Comparison of ENCODE assay signal across 8 cellular contexts in genomic region chr10:110672580-110672919, GRCh38. TPM values are rescaled to one million over a fixed set of nuclear protein-coding genes. Genes with fewer than 3 reads are reported as not detected.
A peak's percentile ranks its signal among the peaks of the same experiment; 100 is the strongest.
DNase-seq lines count a peak whose midpoint lies in the region; ATAC-seq and TF ChIP-seq lines count a peak whose summit lies in the region.

No MANE protein-coding gene starts in this region.

- no peaks in the 10 kb centered on the region for H3K9me3 Mint-ChIP-seq in T-helper 2 cell treated with Interferon-gamma antibody and Interleukin-4, amounts not matched to agents 5 μg/mL and 100 μg/mL, for 36 hours
- H3K9me3 Mint-ChIP-seq in mesothelial cell of epicardium = no peaks in the 10 kb centered on the region

- H3K27me3 Mint-ChIP-seq in T-helper 2 cell treated with Interferon-gamma antibody and Interleukin-4, amounts not matched to agents 5 μg/mL and 100 μg/mL, for 36 hours (ENCODE audit: low read depth) = peaks cover 65% of the 10 kb centered on the region
- H3K27me3 Mint-ChIP-seq in mesothelial cell of epicardium (ENCODE audit: low read depth) = no peaks in the 10 kb centered on the region

- peak overlapping the region; percentile 84 for H3K4me3 Mint-ChIP-seq in T-helper 2 cell treated with Interferon-gamma antibody and Interleukin-4, amounts not matched to agents 5 μg/mL and 100 μg/mL, for 36 hours
- peak overlapping the region; percentile 78 for H3K4me3 Mint-ChIP-seq in mesothelial cell of epicardium

- no peak for DNase-seq in T-helper 2 cell treated with Interferon-gamma antibody and Interleukin-4, amounts not matched to agents 5 μg/mL and 100 μg/mL, for 36 hours (ENCODE audit: low spot score)
- DNase-seq in T-helper 2 cell (no peak), brain microvascular endothelial cell (no peak), mesothelial cell of epicardium (ENCODE audit: low spot score in 2 of 2, unreplicated experiment in 2 of 2) (no peak), Ammon's horn (ENCODE audit: low spot score) (no peak), SW 1271 (lab: John Stamatoyannopoulos, UW) (no peak)
- DNase-seq in stimulated activated naive CD4-positive, alpha-beta T cell (lab: John Stamatoyannopoulos, UW) = no peak

- no peaks in the 10 kb centered on the region for H3K27me3 ChIP-seq in brain microvascular endothelial cell (replicated peaks)

- in situ Hi-C loops in brain microvascular endothelial cell (cut with HindIII; ENCODE audit: low pct_ligation_motif_present, low sequenced_read_pairs) = no loop called here

- H3K27ac ChIP-seq in brain microvascular endothelial cell = no peak overlapping the region

- H3K36me3 ChIP-seq in brain microvascular endothelial cell (replicated peaks) = no peaks in the 10 kb centered on the region

- H3K4me3 ChIP-seq in brain microvascular endothelial cell (ENCODE audit: low read depth, low read length) = peak overlapping the region; percentile 73

- H3K27ac Mint-ChIP-seq in T-helper 2 cell treated with Interferon-gamma antibody and Interleukin-4, amounts not matched to agents 5 μg/mL and 100 μg/mL, for 36 hours = no peak overlapping the region
- H3K27ac Mint-ChIP-seq in mesothelial cell of epicardium = no peak overlapping the region

- TF ChIP-seq CTCF in brain microvascular endothelial cell (IDR thresholded peaks at IDR 0.05; ENCODE audit: low read depth, low read length, missing control alignments) (no peak), mesothelial cell of epicardium (IDR thresholded peaks at IDR 0.05; ENCODE audit: unreplicated experiment) (no peak)

- no peaks in the 10 kb centered on the region for H3K36me3 Mint-ChIP-seq in T-helper 2 cell treated with Interferon-gamma antibody and Interleukin-4, amounts not matched to agents 5 μg/mL and 100 μg/mL, for 36 hours (ENCODE audit: low read depth)
- H3K36me3 Mint-ChIP-seq in mesothelial cell of epicardium = no peaks in the 10 kb centered on the region

- H3K4me1 Mint-ChIP-seq in T-helper 2 cell treated with Interferon-gamma antibody and Interleukin-4, amounts not matched to agents 5 μg/mL and 100 μg/mL, for 36 hours (ENCODE audit: low read depth) = peaks cover 4% of the 10 kb centered on the region
- peaks cover 32% of the 10 kb centered on the region for H3K4me1 Mint-ChIP-seq in mesothelial cell of epicardium

- peak; percentile 12 for ATAC-seq in HG03378 (IDR thresholded peaks at IDR 0.05; ENCODE audit: unreplicated experiment)

RNA-seq across cellular contexts. Expression of gene RBM20, which starts 28.4 kb away (rescaled TPM):
- total RNA-seq in mesothelial cell of epicardium = 20.5 to 23.3 TPM (median 20.7 TPM) in 3 replicates
